7 cellular contexts compared by ENCODE assay signal in genomic region chrX:69538321-69538876, GRCh38. TPM values are rescaled to one million over a fixed set of nuclear protein-coding genes. Genes with fewer than 3 reads are reported as not detected.
DNase-seq lines count a peak whose midpoint lies in the region; ATAC-seq lines count a peak whose summit lies in the region.

No MANE protein-coding gene starts in this region.

- H3K4me1 Mint-ChIP-seq in activated T-cell treated with anti-CD3 and anti-CD28 coated beads, Interleukin-2, amount 50 U/mL, for 72 hours (ENCODE audit: low read depth) = peaks cover 13% of the 10 kb centered on the region
- peaks cover 6 to 8% of the 10 kb centered on the region in 2 donors for H3K4me1 Mint-ChIP-seq in natural killer cell treated with Interleukin-12 subunit alpha and Interleukin-12 subunit beta and Interleukin-15 and Interleukin-18, amount 100 ng/mL, for 72 hours (ENCODE audit: low read depth in 2 of 2)

- H3K9me3 Mint-ChIP-seq in activated T-cell treated with anti-CD3 and anti-CD28 coated beads, Interleukin-2, amount 50 U/mL, for 72 hours = no peaks in the 10 kb centered on the region
- H3K9me3 Mint-ChIP-seq in natural killer cell treated with Interleukin-12 subunit alpha and Interleukin-12 subunit beta and Interleukin-15 and Interleukin-18, amount 100 ng/mL, for 72 hours = no peaks in the 10 kb centered on the region

- H3K36me3 Mint-ChIP-seq in activated T-cell treated with anti-CD3 and anti-CD28 coated beads, Interleukin-2, amount 50 U/mL, for 72 hours (ENCODE audit: insufficient read depth in 2 of 2) = no peaks in the 10 kb centered on the region
- no peaks in the 10 kb centered on the region for H3K36me3 Mint-ChIP-seq in natural killer cell treated with Interleukin-12 subunit alpha and Interleukin-12 subunit beta and Interleukin-15 and Interleukin-18, amount 100 ng/mL, for 72 hours

- no peak overlapping the region for H3K27ac Mint-ChIP-seq in activated T-cell treated with anti-CD3 and anti-CD28 coated beads, Interleukin-2, amount 50 U/mL, for 72 hours
- H3K27ac Mint-ChIP-seq in natural killer cell treated with Interleukin-12 subunit alpha and Interleukin-12 subunit beta and Interleukin-15 and Interleukin-18, amount 100 ng/mL, for 72 hours = no peak overlapping the region

- ATAC-seq in GM18502 (IDR thresholded peaks at IDR 0.05; ENCODE audit: poor library complexity, unreplicated experiment) = peak; percentile 92
- ATAC-seq in HG02852 (IDR thresholded peaks at IDR 0.05; ENCODE audit: unreplicated experiment) = peak; percentile 88
- ATAC-seq in activated T-cell treated with anti-CD3 and anti-CD28 coated beads, Interleukin-2, amount 50 U/mL, for 72 hours (replicated peaks in 1 of 2) = peak; percentile 93 to 97
- peak; percentile 72 to 79 for ATAC-seq in natural killer cell treated with Interleukin-12 subunit alpha and Interleukin-12 subunit beta and Interleukin-15 and Interleukin-18, amount 100 ng/mL, for 72 hours

- H3K27me3 Mint-ChIP-seq in activated T-cell treated with anti-CD3 and anti-CD28 coated beads, Interleukin-2, amount 50 U/mL, for 72 hours (ENCODE audit: low read depth) = peaks cover 42% of the 10 kb centered on the region
- peaks cover 0 to 24% of the 10 kb centered on the region in 2 donors for H3K27me3 Mint-ChIP-seq in natural killer cell treated with Interleukin-12 subunit alpha and Interleukin-12 subunit beta and Interleukin-15 and Interleukin-18, amount 100 ng/mL, for 72 hours

- H3K4me3 Mint-ChIP-seq in activated T-cell treated with anti-CD3 and anti-CD28 coated beads, Interleukin-2, amount 50 U/mL, for 72 hours = peak overlapping the region; percentile 47 to 76
- H3K4me3 Mint-ChIP-seq in natural killer cell treated with Interleukin-12 subunit alpha and Interleukin-12 subunit beta and Interleukin-15 and Interleukin-18, amount 100 ng/mL, for 72 hours = no peak overlapping the region

- DNase-seq in NCI-H82 treated with DMSO at 0.1 percent for 48 hours (lab: John Stamatoyannopoulos, UW; ENCODE audit: unreplicated experiment) (peak; percentile 2), fibroblast of gingiva (ENCODE audit: low read depth) (peak; percentile 45)
- DNase-seq in activated T-cell treated with anti-CD3 and anti-CD28 coated beads, Interleukin-2, amount 50 U/mL, for 72 hours = peak; percentile 78 to 81
- DNase-seq in natural killer cell treated with Interleukin-12 subunit alpha and Interleukin-12 subunit beta and Interleukin-15 and Interleukin-18, amount 100 ng/mL, for 72 hours (ENCODE audit: low spot score) = no peak
- peak; percentile 50 for DNase-seq in stimulated activated naive CD4-positive, alpha-beta T cell treated with Interleukin-2 at 50 U/mL for 16 hours (lab: John Stamatoyannopoulos, UW)

RNA-seq across cellular contexts. Expression of gene NALF2, which starts 34.3 kb away (rescaled TPM):
- total RNA-seq in activated T-cell treated with anti-CD3 and anti-CD28 coated beads, Interleukin-2, amount 50 U/mL, for 72 hours = under 1 TPM; 0.31 to 0.69 TPM
- total RNA-seq in natural killer cell treated with Interleukin-12 subunit alpha and Interleukin-12 subunit beta and Interleukin-15 and Interleukin-18, amount 100 ng/mL, for 72 hours = not detected
